2 cellular contexts compared by ENCODE assay signal in the genomic region with DNA sequence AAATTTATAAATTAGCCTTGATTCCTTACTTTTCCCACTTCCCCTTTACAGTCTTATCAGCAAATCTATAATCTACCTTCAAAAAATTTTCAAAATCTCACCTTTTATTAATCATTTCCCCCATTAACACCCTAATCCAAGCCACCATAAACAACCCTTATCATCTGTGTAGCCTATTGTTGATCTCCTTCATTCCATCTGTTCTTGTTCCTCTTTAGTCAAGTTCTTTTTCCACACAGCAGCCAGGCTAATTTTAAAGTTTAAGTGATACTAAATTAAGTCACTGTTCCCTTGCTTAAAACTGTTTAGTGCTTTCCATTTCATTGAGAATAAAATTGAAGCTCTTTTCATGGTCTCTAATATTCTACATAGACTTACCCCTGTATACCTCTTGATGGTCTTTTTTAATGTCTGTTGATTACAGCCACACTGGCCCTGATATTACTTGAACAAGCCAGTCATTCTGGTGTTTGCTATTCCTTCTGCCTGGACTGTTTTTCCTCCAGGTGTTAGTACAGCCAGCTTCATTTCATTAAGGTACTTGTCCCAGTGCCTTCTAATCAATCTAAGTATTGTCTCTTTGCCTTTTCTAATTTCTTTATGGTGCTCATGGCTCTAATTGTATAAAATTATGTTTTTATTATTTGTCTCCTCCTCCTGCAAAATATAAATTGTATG.
TF ChIP-seq lines count a peak whose summit lies in the region.

No MANE protein-coding gene starts in this region.

TF ChIP-seq in K562, 482 proteins besides CTCF, POLR2A, EP300 and RAD21:
- 0 out of 2 replicates have a peak, but pooled peaks have one; percentile 3 for TF ChIP-seq ZNF316 (IDR thresholded peaks at IDR 0.05)
- no peak for TF ChIP-seq SREBF2 (CRISPR knock-in tag; IDR thresholded peaks at IDR 0.05)
- TF ChIP-seq CBFA2T2 (conservative IDR thresholded peaks at IDR 0.05), result no peak

TF ChIP-seq in GM23338, 12 proteins besides CTCF, POLR2A, EP300 and RAD21:
- no peak for TF ChIP-seq CREB1 (CRISPR knock-in tag; IDR thresholded peaks at IDR 0.05; ENCODE audit: low read depth)
- no peak for TF ChIP-seq EZH2phosphoT487 (IDR thresholded peaks at IDR 0.05; ENCODE audit: unreplicated experiment)
- no peak for TF ChIP-seq ZNF114 (CRISPR knock-in tag; IDR thresholded peaks at IDR 0.05)
- TF ChIP-seq EZH2 (IDR thresholded peaks at IDR 0.05; ENCODE audit: low read depth, unreplicated experiment), result no peak
- TF ChIP-seq POLR2AphosphoS5 (IDR thresholded peaks at IDR 0.05; ENCODE audit: low read depth), result no peak
- TF ChIP-seq, protein P1, sequence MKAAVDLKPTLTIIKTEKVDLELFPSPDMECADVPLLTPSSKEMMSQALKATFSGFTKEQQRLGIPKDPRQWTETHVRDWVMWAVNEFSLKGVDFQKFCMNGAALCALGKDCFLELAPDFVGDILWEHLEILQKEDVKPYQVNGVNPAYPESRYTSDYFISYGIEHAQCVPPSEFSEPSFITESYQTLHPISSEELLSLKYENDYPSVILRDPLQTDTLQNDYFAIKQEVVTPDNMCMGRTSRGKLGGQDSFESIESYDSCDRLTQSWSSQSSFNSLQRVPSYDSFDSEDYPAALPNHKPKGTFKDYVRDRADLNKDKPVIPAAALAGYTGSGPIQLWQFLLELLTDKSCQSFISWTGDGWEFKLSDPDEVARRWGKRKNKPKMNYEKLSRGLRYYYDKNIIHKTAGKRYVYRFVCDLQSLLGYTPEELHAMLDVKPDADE (IDR thresholded peaks at IDR 0.05), result no peak
